Comparison of ENCODE assay signal across 23 cellular contexts in the genomic region with DNA sequence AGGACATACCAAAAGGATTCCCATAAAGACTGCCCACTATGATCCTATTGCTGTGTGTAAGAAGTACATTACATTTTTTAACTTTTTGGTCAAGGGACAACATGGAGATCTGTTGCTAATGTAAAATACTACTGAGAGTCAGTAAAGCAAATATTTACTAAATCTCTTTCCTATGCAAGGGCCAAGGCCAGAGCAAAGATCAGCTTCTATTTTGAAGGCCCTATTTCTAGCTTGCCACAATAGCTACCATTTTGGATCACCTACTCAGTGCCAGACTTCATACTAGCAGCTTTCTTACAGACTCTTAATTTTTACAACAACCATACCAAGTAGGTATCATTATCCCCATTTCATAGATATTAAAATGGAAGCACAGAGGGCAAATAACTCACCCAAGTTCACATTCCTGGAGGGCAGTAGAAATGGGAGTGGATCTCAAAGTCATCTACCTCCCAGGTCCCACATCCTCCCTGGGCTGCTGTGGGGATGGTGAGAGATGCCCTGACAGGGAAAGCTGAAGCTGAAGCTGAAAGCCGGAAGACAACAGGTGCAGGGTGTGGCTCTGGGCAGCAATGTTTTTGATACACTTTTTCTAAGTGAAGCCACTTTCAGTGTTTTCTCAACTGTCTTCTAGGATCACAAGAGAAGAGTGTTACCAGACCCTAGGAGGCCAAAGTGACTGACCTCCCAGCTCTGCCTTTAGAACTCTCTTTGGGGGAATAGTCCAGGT.
"Had no signal": no experiment of that assay in that cellular context is flagged by ENCODE, and none has a peak within 500 bp of the region (broad histone marks: within the 10 kb centered on the region; RNA-seq: fewer than 3 reads in every experiment).

No MANE protein-coding gene starts in this region.

- H3K4me1 ChIP-seq: colonic mucosa, esophagus squamous epithelium, gastrocnemius medialis, heart right ventricle, left lung, lower lobe of right lung had no signal

- H3K27me3 ChIP-seq: colonic mucosa, esophagus squamous epithelium, gastrocnemius medialis, left lung had no signal

- H3K27ac Mint-ChIP-seq: dendritic cell treated with granulocyte-macrophage colony-stimulating factor and Interleukin-4, amounts not matched to agents 40 ng/mL and 50 ng/mL, for 4 days; effector memory CD8-positive, alpha-beta T cell; endodermal cell; mesothelial cell of epicardium had no signal

- H3K36me3 ChIP-seq: colonic mucosa, esophagus squamous epithelium, gastrocnemius medialis, heart right ventricle, left lung, lower lobe of right lung had no signal

- H3K9me3 ChIP-seq: colonic mucosa, esophagus squamous epithelium, gastrocnemius medialis, heart right ventricle, left lung, lower lobe of right lung, mucosa of descending colon had no signal

- H3K4me3 ChIP-seq: colonic mucosa, esophagus squamous epithelium, gastrocnemius medialis, heart right ventricle, left lung, lower lobe of right lung, mucosa of descending colon had no signal

- H3K27ac ChIP-seq: colonic mucosa, epithelial cell of prostate, esophagus squamous epithelium, gastrocnemius medialis, heart right ventricle, left lung, lower lobe of right lung had no signal

- H3K36me3 Mint-ChIP-seq: mesothelial cell of epicardium had no signal

- DNase-seq: colonic mucosa; cortex of kidney; effector CD8-positive, alpha-beta T cell; effector memory CD8-positive, alpha-beta T cell; endodermal cell; erythroblast; esophagus squamous epithelium; foreskin fibroblast; foreskin melanocyte; gastrocnemius medialis; glutamatergic neuron; head of caudate nucleus; heart right ventricle; hippocampal formation; left cardiac atrium; left lung; left ventricle myocardium superior; lower lobe of right lung; mesenchymal stem cell; mucosa of descending colon had no signal

- H3K9me3 Mint-ChIP-seq: dendritic cell treated with granulocyte-macrophage colony-stimulating factor and Interleukin-4, amounts not matched to agents 40 ng/mL and 50 ng/mL, for 4 days; effector memory CD8-positive, alpha-beta T cell; endodermal cell; mesothelial cell of epicardium had no signal

- H3K4me3 Mint-ChIP-seq: dendritic cell treated with granulocyte-macrophage colony-stimulating factor and Interleukin-4, amounts not matched to agents 40 ng/mL and 50 ng/mL, for 4 days; effector memory CD8-positive, alpha-beta T cell; endodermal cell; mesothelial cell of epicardium had no signal

- H3K27me3 Mint-ChIP-seq: dendritic cell treated with granulocyte-macrophage colony-stimulating factor and Interleukin-4, amounts not matched to agents 40 ng/mL and 50 ng/mL, for 4 days had no signal
